27 cellular contexts compared by ENCODE assay signal in the genomic region with DNA sequence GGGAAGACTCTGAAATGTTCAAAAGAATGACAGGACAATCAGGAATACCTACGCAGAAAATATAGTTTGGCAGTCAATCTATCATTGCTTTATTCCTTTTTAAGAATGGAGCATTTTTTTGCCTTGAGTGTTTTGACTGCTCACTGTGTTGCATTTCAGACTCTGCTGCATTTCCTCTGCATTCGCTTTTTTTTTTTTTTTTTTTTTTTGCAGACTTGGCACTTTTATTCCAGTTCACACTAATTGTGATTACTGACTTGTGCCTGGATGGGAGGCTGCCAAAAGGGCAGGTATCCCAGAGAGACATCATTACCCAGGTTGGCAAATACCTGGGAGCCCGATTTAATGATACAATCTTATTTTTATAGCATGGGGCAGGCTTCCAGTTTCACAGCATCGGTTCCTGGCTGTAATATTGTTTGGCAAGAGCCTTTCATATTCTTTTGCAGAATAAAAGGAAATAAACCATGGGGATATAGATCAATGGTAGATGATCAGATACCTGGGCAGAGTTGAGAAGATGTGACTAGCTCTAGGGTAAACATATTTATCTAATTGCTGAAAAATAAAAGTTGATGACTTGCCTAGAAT.
"Had no signal": no experiment of that assay in that cellular context is flagged by ENCODE, and none has a peak within 500 bp of the region (broad histone marks: within the 10 kb centered on the region; RNA-seq: fewer than 3 reads in every experiment).

No MANE protein-coding gene starts in this region.

- H3K36me3 ChIP-seq: left lung, lower lobe of right lung, pancreas, right atrium auricular region, stomach, thyroid gland, transverse colon, upper lobe of left lung had no signal

- H3K27ac ChIP-seq: left lung, lower lobe of right lung, pancreas, right atrium auricular region, skin epidermis, stomach, testis, thyroid gland, transverse colon, upper lobe of left lung had no signal

- ATAC-seq: left colon; left lung; lower lobe of right lung; naive thymus-derived CD8-positive, alpha-beta T cell; sciatic nerve; stimulated activated naive B cell treated with anti-CD40 and anti-IgM and Interleukin-4, amounts not matched to agents 10 μg/mL and 1 μg/mL and 100 μg/mL, for 72 hours; stimulated activated naive CD8-positive, alpha-beta T cell treated with anti-CD3 and anti-CD28 coated beads, Interleukin-15, Interleukin-2, amounts not matched to agents 100 U/mL and 50 U/mL, for 24 hours had no signal

- H3K9me3 ChIP-seq: left lung, lower lobe of right lung, pancreas, right atrium auricular region, stomach, testis, thyroid gland, transverse colon, upper lobe of left lung had no signal

- DNase-seq: hypothalamus; immature natural killer cell; kidney; left colon; left lung; lower lobe of right lung; mammary epithelial cell; mesenchymal stem cell; naive thymus-derived CD8-positive, alpha-beta T cell; nucleus accumbens; posterior cingulate gyrus; stimulated activated CD4-positive, alpha-beta T cell treated with anti-CD3 and anti-CD28 coated beads, Interleukin-12 subunit alpha, Interleukin-12 subunit beta, amount 100 ng/mL, for 4 hours; stimulated activated CD4-positive, alpha-beta T cell treated with anti-CD3 and anti-CD28 coated beads, Interleukin-15, amount 100 ng/mL, for 24 hours; stimulated activated CD4-positive, alpha-beta T cell treated with anti-CD3 and anti-CD28 coated beads, Interleukin-2, amount 100 ng/mL, for 24 hours; stimulated activated CD4-positive, alpha-beta T cell treated with anti-CD3 and anti-CD28 coated beads, Interleukin-4, amount 100 ng/mL, for 1 hour; stimulated activated naive B cell treated with anti-CD40 and anti-IgM and Interleukin-4, amounts not matched to agents 10 μg/mL and 1 μg/mL and 100 μg/mL, for 72 hours; stimulated activated naive CD8-positive, alpha-beta T cell treated with anti-CD3 and anti-CD28 coated beads, Interleukin-15, Interleukin-2, amounts not matched to agents 100 U/mL and 50 U/mL, for 24 hours; stomach; testis; thyroid gland; transverse colon; upper lobe of left lung had no signal

- FAIRE-seq: islet of Langerhans, kidney, pancreas had no signal

- H3K4me3 ChIP-seq: left lung, lower lobe of right lung, pancreas, right atrium auricular region, skin epidermis, stomach, testis, thyroid gland, transverse colon, upper lobe of left lung had no signal

- H3K4me1 ChIP-seq: left lung, lower lobe of right lung, pancreas, right atrium auricular region, stomach, testis, thyroid gland, transverse colon, upper lobe of left lung had no signal

- H3K27me3 ChIP-seq: left lung, right atrium auricular region, stomach, testis, thyroid gland, transverse colon, upper lobe of left lung had no signal
